8 cellular contexts compared by ENCODE assay signal in the genomic region with DNA sequence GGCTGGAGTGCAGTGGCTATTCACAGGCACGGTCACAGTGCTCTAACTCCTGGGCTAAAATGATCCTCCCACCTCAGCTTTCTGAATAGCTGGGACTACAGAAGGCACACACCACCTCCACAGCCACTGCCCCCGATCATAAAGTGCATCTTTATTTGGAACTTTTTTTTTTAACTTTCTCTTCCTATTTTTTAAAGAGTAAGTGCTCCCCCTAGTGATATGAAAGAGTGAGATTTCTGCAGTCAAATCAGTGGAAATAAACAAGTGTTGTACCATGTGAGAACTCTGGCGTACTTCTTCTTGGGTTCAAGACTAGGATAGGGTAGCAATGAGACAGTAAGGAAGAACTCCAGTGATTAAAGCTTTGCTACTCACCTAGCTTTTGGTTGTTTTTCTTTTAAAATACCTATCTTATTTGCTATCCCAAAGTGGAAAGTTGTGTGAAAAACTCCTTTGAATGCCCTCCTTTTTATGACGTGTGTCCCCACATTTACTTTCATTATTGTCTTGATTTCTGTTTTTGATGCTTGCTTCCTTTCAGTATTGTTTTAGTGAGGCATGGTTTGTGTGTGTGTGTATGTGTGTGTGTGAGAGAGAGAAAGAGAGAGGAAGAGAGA. TPM values are rescaled to one million over a fixed set of nuclear protein-coding genes. Genes with fewer than 3 reads are reported as not detected.
DNase-seq lines count a peak whose midpoint lies in the region; ATAC-seq and FAIRE-seq lines count a peak whose summit lies in the region.

No MANE protein-coding gene starts in this region.

- intact Hi-C loops in dendritic cell treated with granulocyte-macrophage colony-stimulating factor and Interleukin-4, amounts not matched to agents 40 ng/mL and 50 ng/mL, for 4 days (cut with micrococcal nuclease), result loop anchor here (1.0 kb wide), 1 partner anchor 144 kb away; no protein-coding TSS in a partner anchor

- peak overlapping the region; percentile 2 for H3K27ac Mint-ChIP-seq in dendritic cell treated with granulocyte-macrophage colony-stimulating factor and Interleukin-4, amounts not matched to agents 40 ng/mL and 50 ng/mL, for 4 days

- peak; percentile 74 for ATAC-seq in GM18909 (IDR thresholded peaks at IDR 0.05; ENCODE audit: poor library complexity, unreplicated experiment)

- peaks cover 6% of the 10 kb centered on the region for H3K4me1 Mint-ChIP-seq in dendritic cell treated with granulocyte-macrophage colony-stimulating factor and Interleukin-4, amounts not matched to agents 40 ng/mL and 50 ng/mL, for 4 days (ENCODE audit: low read depth)

- H3K27me3 Mint-ChIP-seq in dendritic cell treated with granulocyte-macrophage colony-stimulating factor and Interleukin-4, amounts not matched to agents 40 ng/mL and 50 ng/mL, for 4 days, result peaks cover 38% of the 10 kb centered on the region

- no peaks in the 10 kb centered on the region for H3K36me3 Mint-ChIP-seq in dendritic cell treated with granulocyte-macrophage colony-stimulating factor and Interleukin-4, amounts not matched to agents 40 ng/mL and 50 ng/mL, for 4 days (ENCODE audit: low read depth)

- H3K9me3 Mint-ChIP-seq in dendritic cell treated with granulocyte-macrophage colony-stimulating factor and Interleukin-4, amounts not matched to agents 40 ng/mL and 50 ng/mL, for 4 days, result no peaks in the 10 kb centered on the region

- DNase-seq in DMS114 treated with DMSO at 0.1 percent for 48 hours (lab: John Stamatoyannopoulos, UW; ENCODE audit: unreplicated experiment), result peak; percentile 58
- no peak for DNase-seq in HTR-8/SVneo (ENCODE audit: insufficient read length, low spot score)
- peak; percentile 54 for DNase-seq in RPMI8226
- peak; percentile 44 to 53 for DNase-seq in lung microvascular endothelial cell (ENCODE audit: low read depth in 2 of 2)
- no peak for DNase-seq in stimulated activated CD4-positive, alpha-beta T cell treated with anti-CD3 and anti-CD28 coated beads, Interleukin-4, amount 100 ng/mL, for 1 hour
- no peak for DNase-seq in activated CD4-positive, CD25-positive, alpha-beta regulatory T cell (lab: John Stamatoyannopoulos, UW)

- peak overlapping the region; percentile 0 for H3K4me3 Mint-ChIP-seq in dendritic cell treated with granulocyte-macrophage colony-stimulating factor and Interleukin-4, amounts not matched to agents 40 ng/mL and 50 ng/mL, for 4 days

- FAIRE-seq in HTR-8/SVneo (lab: Jason Lieb, UNC), result peak; percentile 58

RNA-seq across cellular contexts. Expression of a gene that starts 6.6 kb away (rescaled TPM):
- total RNA-seq in lung microvascular endothelial cell, result under 0.01 TPM in 1 of 2 replicates, not detected in the other

RNA-seq across cellular contexts. Expression of a gene that starts 51.4 kb away (rescaled TPM):
- total RNA-seq in lung microvascular endothelial cell, result 9.3 and 15.0 TPM in 2 replicates

Comparison
In these comparisons a context has a peak if more than half of its experiments do, and no peak if none do; other contexts are left out.
1. DNase-seq: peak in DMS114 treated with DMSO at 0.1 percent for 48 hours (single experiment), RPMI8226 (single experiment) and lung microvascular endothelial cell (2 of 2); none in HTR-8/SVneo (single experiment), stimulated activated CD4-positive, alpha-beta T cell treated with anti-CD3 and anti-CD28 coated beads, Interleukin-4, amount 100 ng/mL, for 1 hour (single experiment) and activated CD4-positive, CD25-positive, alpha-beta regulatory T cell (0 of 4).